In genomic region chr15:96882361-96882760, GRCh38 we compare ENCODE assay signal across 24 cellular contexts.
"Had no signal": no experiment of that assay in that cellular context is flagged by ENCODE, and none has a peak within 500 bp of the region (broad histone marks: within the 10 kb centered on the region; RNA-seq: fewer than 3 reads in every experiment).

No MANE protein-coding gene starts in this region.

- H3K9me3 ChIP-seq: adrenal gland, Peyer's patch, SJCRH30 had no signal

- H3K27ac ChIP-seq: adrenal gland, Peyer's patch, RWPE1, SJCRH30 had no signal

- H3K4me1 Mint-ChIP-seq: activated naive CD8-positive, alpha-beta T cell treated with anti-CD3 and anti-CD28 coated beads, Interleukin-2, amount 10 ng/mL, durations not matched to agents 7 days and 5 days had no signal

- H3K27me3 ChIP-seq: adrenal gland, Peyer's patch, SJCRH30 had no signal

- H3K27ac Mint-ChIP-seq: activated CD8-positive, alpha-beta T cell treated with anti-CD3 and anti-CD28 coated beads, Interleukin-2, amount 10 ng/mL, durations not matched to agents 7 days and 5 days; activated naive CD8-positive, alpha-beta T cell treated with anti-CD3 and anti-CD28 coated beads, Interleukin-2, amount 10 ng/mL, durations not matched to agents 7 days and 5 days; T-helper 1 cell treated with Interleukin-12 subunit alpha and Interleukin-12 subunit beta and Interleukin-4 antibody, amounts not matched to agents 30 μg/mL and 1 μg/mL, for 36 hours; WTC11 had no signal

- H3K4me3 ChIP-seq: adrenal gland, Peyer's patch, SJCRH30 had no signal

- H3K27me3 Mint-ChIP-seq: activated naive CD8-positive, alpha-beta T cell treated with anti-CD3 and anti-CD28 coated beads, Interleukin-2, amount 10 ng/mL, durations not matched to agents 7 days and 5 days had no signal

- H3K36me3 Mint-ChIP-seq: activated naive CD8-positive, alpha-beta T cell treated with anti-CD3 and anti-CD28 coated beads, Interleukin-2, amount 10 ng/mL, durations not matched to agents 7 days and 5 days had no signal

- DNase-seq: activated CD4-positive, alpha-beta T cell treated with anti-CD3 and anti-CD28 coated beads for 48 hours; activated CD4-positive, alpha-beta T cell treated with anti-CD3 and anti-CD28 coated beads, Interleukin-2, amount 50 U/mL, for 4 hours; activated CD4-positive, CD25-positive, alpha-beta regulatory T cell treated with anti-CD3 and anti-CD28 coated beads, Interleukin-2, amount 50 U/mL, for 72 hours; activated CD8-positive, alpha-beta memory T cell treated with anti-CD3 and anti-CD28 coated beads, Interleukin-2, amount 50 U/mL, for 48 hours; activated CD8-positive, alpha-beta T cell treated with anti-CD3 and anti-CD28 coated beads, Interleukin-2, amount 10 ng/mL, durations not matched to agents 7 days and 5 days; activated naive CD4-positive, alpha-beta T cell treated with anti-CD3 and anti-CD28 coated beads, Interleukin-2, amount 50 U/mL, for 16 hours; activated naive CD8-positive, alpha-beta T cell treated with anti-CD3 and anti-CD28 coated beads, Interleukin-2, amount 10 ng/mL, durations not matched to agents 7 days and 5 days; activated T-cell treated with anti-CD3 and anti-CD28 coated beads, Interleukin-2, amount 50 U/mL, for 1 hour; adrenal gland; anterior cingulate cortex; central memory CD4-positive, alpha-beta T cell; Kasumi-1; NCI-H1105 treated with DMSO at 0.1 percent for 48 hours; NCI-H1436 treated with DMSO at 0.1 percent for 48 hours; NCI-H187; NCI-H2081 treated with DMSO at 0.1 percent for 48 hours; NCI-H446; NCI-H524; Peyer's patch; Right ventricle myocardium superior; SJCRH30 had no signal

- H3K36me3 ChIP-seq: adrenal gland, Peyer's patch, SJCRH30 had no signal

- H3K4me3 Mint-ChIP-seq: activated CD8-positive, alpha-beta T cell treated with anti-CD3 and anti-CD28 coated beads, Interleukin-2, amount 10 ng/mL, durations not matched to agents 7 days and 5 days; activated naive CD8-positive, alpha-beta T cell treated with anti-CD3 and anti-CD28 coated beads, Interleukin-2, amount 10 ng/mL, durations not matched to agents 7 days and 5 days; T-helper 1 cell treated with Interleukin-12 subunit alpha and Interleukin-12 subunit beta and Interleukin-4 antibody, amounts not matched to agents 30 μg/mL and 1 μg/mL, for 36 hours; WTC11 had no signal
